Comparison of ENCODE assay signal across 10 cellular contexts in the genomic region with DNA sequence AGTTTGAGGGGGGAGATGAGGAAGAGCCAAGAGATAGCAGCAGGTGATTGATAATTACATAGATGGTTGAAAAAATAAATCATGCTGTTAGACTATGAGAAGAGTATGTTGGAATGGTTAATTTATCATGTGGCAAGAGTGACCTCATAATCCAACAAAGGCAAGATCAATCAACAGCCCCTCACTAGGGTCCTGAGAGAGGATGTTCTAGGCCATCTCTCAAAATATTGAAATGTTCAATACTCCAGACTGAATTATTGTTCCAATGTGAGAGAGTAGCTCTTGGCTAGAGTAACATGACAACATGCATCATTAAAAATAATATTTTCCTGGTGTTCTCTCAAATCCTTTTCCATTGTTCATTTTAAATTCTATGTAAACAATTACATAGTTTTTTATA.
DNase-seq lines count a peak whose midpoint lies in the region; TF ChIP-seq lines count a peak whose summit lies in the region.
"Had no signal": no experiment of that assay in that cellular context is flagged by ENCODE, and none has a peak within 500 bp of the region (broad histone marks: within the 10 kb centered on the region; RNA-seq: fewer than 3 reads in every experiment).

No MANE protein-coding gene starts in this region.

- no peaks in the 10 kb centered on the region for H3K36me3 ChIP-seq in CD4-positive, alpha-beta memory T cell (ENCODE audit: insufficient read depth, low read length)
- H3K36me3 ChIP-seq in OCI-LY7 (ENCODE audit: insufficient read depth, low read length) = no peaks in the 10 kb centered on the region
- H3K36me3 ChIP-seq in adrenal gland (replicated peaks in 1 of 2) = no peaks in the 10 kb centered on the region

- no peak overlapping the region for H2AFZ ChIP-seq in OCI-LY7 (ENCODE audit: low read length)

- peak overlapping the region in 6 of 7 donors; percentile 64 to 84 (median 80) for H3K27ac Mint-ChIP-seq in CD4-positive, alpha-beta memory T cell
- H3K27ac Mint-ChIP-seq in osteocyte (ENCODE audit: unreplicated experiment) = peak overlapping the region; percentile 82

- intact Hi-C loops in CD4-positive, alpha-beta memory T cell (cut with micrococcal nuclease) = loop anchor here (2.0 to 5.0 kb wide), 3 partner anchors 17 to 163 kb away; a partner anchor contains a TSS
- intact Hi-C loops in OCI-LY7 (cut with micrococcal nuclease; ENCODE audit: unreplicated experiment) = no loop called here
- intact Hi-C loops in adrenal gland (cut with DNase I) = loop anchor here in 1 of 2 donors (10.0 kb wide), 1 partner anchor 61 kb away; no protein-coding TSS in a partner anchor

- peaks cover 100% of the 10 kb centered on the region for H3K4me1 ChIP-seq in CD4-positive, alpha-beta memory T cell (ENCODE audit: insufficient read depth, low read length)
- H3K4me1 ChIP-seq in OCI-LY7 (ENCODE audit: insufficient read depth, low read length, poor library complexity, severe bottlenecking) (peaks cover 58% of the 10 kb centered on the region), adrenal gland (replicated peaks in 1 of 2) (peaks cover 18 to 47% of the 10 kb centered on the region in 2 donors)

- no TSS peak for BruUV-seq in OCI-LY7 (replicated peaks; lab: Mats Ljungman, UMichigan)

- no peaks in the 10 kb centered on the region for H3K27me3 ChIP-seq in CD4-positive, alpha-beta memory T cell (ENCODE audit: insufficient read depth, low read length)
- H3K27me3 ChIP-seq in adrenal gland = no peaks in the 10 kb centered on the region

- POLR2A ChIA-PET in CD4-positive, alpha-beta memory T cell (lab: Charles Lee; ENCODE audit: partially characterized antibody) = interaction anchor here (1.2 to 7.1 kb wide), 7 partner anchors 10 to 166 kb away, joined by 3 to 116 read pairs (median 7); a partner anchor contains a TSS
- POLR2A ChIA-PET in OCI-LY7 (lab: Charles Lee) = interaction anchor here (0.6 to 2.5 kb wide), 9 partner anchors 8 to 251 kb away, joined by 3 to 10 read pairs (median 3); no protein-coding TSS in a partner anchor

- TF ChIP-seq POLR2A in adrenal gland (IDR thresholded peaks at IDR 0.05) = no peak

- TF ChIP-seq CTCF in OCI-LY7 (conservative IDR thresholded peaks at IDR 0.05; ENCODE audit: low read length) (0 out of 2 replicates have a peak, but pooled peaks have one; percentile 6), osteocyte (IDR thresholded peaks at IDR 0.05) (no peak), adrenal gland (IDR thresholded peaks at IDR 0.05) (no peak)

- H3K4me2 ChIP-seq in OCI-LY7 (ENCODE audit: low read length) = peak overlapping the region; percentile 61

- no peak for DNase-seq in CD4-positive, alpha-beta memory T cell
- no peak for DNase-seq in OCI-LY7 (ENCODE audit: low spot score)
- DNase-seq in dermis microvascular lymphatic vessel endothelial cell (ENCODE audit: low read depth in 2 of 2) = peak; percentile 83 to 91
- no peak for DNase-seq in osteocyte (ENCODE audit: extremely low spot score, unreplicated experiment)
- no peak for DNase-seq in Ammon's horn (ENCODE audit: low spot score)
- no peak for DNase-seq in activated effector memory CD4-positive, alpha-beta T cell treated with anti-CD3 and anti-CD28 coated beads, Interleukin-2, amount 50 U/mL, for 16 hours
- DNase-seq in NOMO-1 (lab: John Stamatoyannopoulos, UW; ENCODE audit: unreplicated experiment in 2 of 2) = no peak
- no peak for DNase-seq in adrenal gland
- DNase-seq: activated CD4-positive, CD25-positive, alpha-beta regulatory T cell; NCI-H510A treated with DMSO at 0.1 percent for 48 hours had no signal

- no peak overlapping the region for H3K27ac ChIP-seq in CD4-positive, alpha-beta memory T cell (ENCODE audit: low read depth, low read length)
- H3K27ac ChIP-seq in OCI-LY7 (ENCODE audit: low read depth, low read length, poor library complexity, severe bottlenecking) = no peak overlapping the region
- peak overlapping the region in 1 of 5 donors; percentile 56 for H3K27ac ChIP-seq in adrenal gland

- no peaks in the 10 kb centered on the region for H3K27me3 Mint-ChIP-seq in CD4-positive, alpha-beta memory T cell
- H3K27me3 Mint-ChIP-seq in osteocyte (ENCODE audit: unreplicated experiment) = no peaks in the 10 kb centered on the region

- H3K9me3 Mint-ChIP-seq in CD4-positive, alpha-beta memory T cell = no peaks in the 10 kb centered on the region
- H3K9me3 Mint-ChIP-seq in osteocyte (ENCODE audit: unreplicated experiment) = no peaks in the 10 kb centered on the region

- H3K4me3 ChIP-seq in CD4-positive, alpha-beta memory T cell (ENCODE audit: low read length in 2 of 2) = no peak overlapping the region
- no peak overlapping the region for H3K4me3 ChIP-seq in OCI-LY7 (ENCODE audit: low read depth, low read length, poor library complexity, severe bottlenecking)
- no peak overlapping the region for H3K4me3 ChIP-seq in adrenal gland

- H3K4me3 Mint-ChIP-seq in CD4-positive, alpha-beta memory T cell = peak overlapping the region in 6 of 8 donors; percentile 66 to 81 (median 70)
- H3K4me3 Mint-ChIP-seq in osteocyte (ENCODE audit: unreplicated experiment) = peak overlapping the region; percentile 53

- H4K20me1 ChIP-seq in OCI-LY7 (ENCODE audit: insufficient read depth, low read length) = no peaks in the 10 kb centered on the region

- H3K4me1 Mint-ChIP-seq in CD4-positive, alpha-beta memory T cell = peaks cover 66 to 92% (median 80%) of the 10 kb centered on the region in 4 donors
- H3K4me1 Mint-ChIP-seq in osteocyte (ENCODE audit: unreplicated experiment) = peaks cover 70% of the 10 kb centered on the region

- no peaks in the 10 kb centered on the region for H3K9me2 ChIP-seq in OCI-LY7 (ENCODE audit: insufficient read depth, low read length)

- CTCF ChIA-PET in CD4-positive, alpha-beta memory T cell (lab: Charles Lee; ENCODE audit: partially characterized antibody) = interaction anchor here (1.6 to 2.2 kb wide), 2 partner anchors 62 to 67 kb away, joined by 7 to 10 read pairs; no protein-coding TSS in a partner anchor
- CTCF ChIA-PET in OCI-LY7 (lab: Charles Lee; ENCODE audit: unreplicated experiment) = no interaction called here

- H3K36me3 Mint-ChIP-seq in CD4-positive, alpha-beta memory T cell = peaks cover 6 to 8% of the 10 kb centered on the region in 2 donors
- H3K36me3 Mint-ChIP-seq in osteocyte (ENCODE audit: unreplicated experiment) = peaks cover 2% of the 10 kb centered on the region

- peaks cover 41% of the 10 kb centered on the region for H3K79me2 ChIP-seq in OCI-LY7 (ENCODE audit: insufficient read depth, low read depth, low read length)

- no peaks in the 10 kb centered on the region for H3K9me3 ChIP-seq in CD4-positive, alpha-beta memory T cell (ENCODE audit: control insufficient read depth in 1 of 2, low read length in 2 of 2)
- H3K9me3 ChIP-seq in OCI-LY7 (ENCODE audit: low read length) (no peaks in the 10 kb centered on the region), adrenal gland (replicated peaks in 1 of 3) (no peaks in the 10 kb centered on the region)

Comparison
In these comparisons a context has a peak if more than half of its experiments do, and no peak if none do; other contexts are left out.
1. DNase-seq: peak in dermis microvascular lymphatic vessel endothelial cell (2 of 2); none in CD4-positive, alpha-beta memory T cell (0 of 5), OCI-LY7 (single experiment), osteocyte (single experiment), Ammon's horn (single experiment), activated effector memory CD4-positive, alpha-beta T cell treated with anti-CD3 and anti-CD28 coated beads, Interleukin-2, amount 50 U/mL, for 16 hours (single experiment), NOMO-1 (0 of 2) and adrenal gland (0 of 7).